18 cellular contexts compared by ENCODE assay signal in the genomic region with DNA sequence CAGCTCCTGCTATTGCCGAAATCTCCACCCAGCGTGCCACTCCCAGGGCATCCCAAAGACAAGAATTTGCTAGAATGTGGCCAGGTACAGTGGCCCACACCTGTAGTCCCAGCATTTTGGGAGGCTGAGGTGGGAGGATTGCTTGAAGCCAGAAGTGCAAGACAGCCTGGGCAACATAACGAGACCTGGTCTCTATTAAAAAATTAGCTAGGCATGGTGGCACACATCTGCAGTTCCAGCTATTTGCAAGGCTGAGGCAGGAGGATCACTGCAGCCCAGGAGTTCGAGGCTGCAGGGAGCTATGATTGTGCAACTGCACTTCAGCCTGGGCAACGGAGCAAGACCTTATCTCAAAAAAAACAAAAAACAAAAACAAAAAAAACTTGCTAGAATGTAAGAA.
DNase-seq lines count a peak whose midpoint lies in the region; ATAC-seq, FAIRE-seq and TF ChIP-seq lines count a peak whose summit lies in the region.
"Had no signal": no experiment of that assay in that cellular context is flagged by ENCODE, and none has a peak within 500 bp of the region (broad histone marks: within the 10 kb centered on the region; RNA-seq: fewer than 3 reads in every experiment).

No MANE protein-coding gene starts in this region.

- H2BK5ac ChIP-seq in H1 (ENCODE audit: low read depth, low read length) = no peak overlapping the region

- peaks cover 22% of the 10 kb centered on the region for H3K79me2 ChIP-seq in DOHH2 (ENCODE audit: control insufficient read depth, low read length)
- H3K79me2 ChIP-seq in H1 (ENCODE audit: control insufficient read depth in 1 of 2, insufficient read depth in 2 of 2, low read length in 2 of 2) = no peaks in the 10 kb centered on the region

- peaks cover 16% of the 10 kb centered on the region for H3K36me3 Mint-ChIP-seq in activated CD8-positive, alpha-beta T cell treated with anti-CD3 and anti-CD28 coated beads for 36 hours (ENCODE audit: low read depth)
- H3K36me3 Mint-ChIP-seq in osteocyte (ENCODE audit: unreplicated experiment) = no peaks in the 10 kb centered on the region

- no peak overlapping the region for H3K23ac ChIP-seq in H1 (ENCODE audit: insufficient read length)

- no peak overlapping the region for H3K9ac ChIP-seq in BLaER1
- H3K9ac ChIP-seq in H1 (replicated peaks in 1 of 4; ENCODE audit: extremely low read depth in 1 of 4, low read depth in 3 of 4, low read length in 3 of 4) = no peak overlapping the region

- H3K4me1 ChIP-seq in BLaER1 (peaks cover 83% of the 10 kb centered on the region), DOHH2 (ENCODE audit: control insufficient read depth, low read length) (peaks cover 94% of the 10 kb centered on the region), H1 (replicated peaks in 1 of 4; ENCODE audit: control insufficient read depth in 3 of 4, insufficient read depth in 4 of 4, low read length in 3 of 4) (peaks cover 5 to 20% (median 11%) of the 10 kb centered on the region in 4 experiments), psoas muscle (no peaks in the 10 kb centered on the region), pancreas (no peaks in the 10 kb centered on the region)

- no peak for ATAC-seq in activated CD8-positive, alpha-beta T cell treated with anti-CD3 and anti-CD28 coated beads for 36 hours
- no peak for ATAC-seq in psoas muscle
- ATAC-seq in pancreas = no peak
- no peak for ATAC-seq in activated CD4-positive, CD25-positive, alpha-beta regulatory T cell treated with anti-CD3 and anti-CD28 coated beads, Interleukin-2, amount 50 U/mL, for 24 hours
- ATAC-seq: heart right ventricle had no signal

- TF ChIP-seq POLR2A in H1 (IDR thresholded peaks at IDR 0.05; ENCODE audit: control extremely low read depth in 1 of 2, low read depth in 2 of 2, low read length in 2 of 2) = no peak

- H3K9me3 ChIP-seq in BLaER1 (no peaks in the 10 kb centered on the region), DOHH2 (ENCODE audit: control insufficient read depth, insufficient read depth, low read length) (no peaks in the 10 kb centered on the region), H1 (ENCODE audit: insufficient read depth in 2 of 2, low read depth in 1 of 2, low read length in 1 of 2) (no peaks in the 10 kb centered on the region), psoas muscle (no peaks in the 10 kb centered on the region), pancreas (no peaks in the 10 kb centered on the region)
- H3K9me3 ChIP-seq: heart right ventricle had no signal

- H2BK15ac ChIP-seq in H1 (ENCODE audit: low read length) = no peak overlapping the region

- H3K56ac ChIP-seq in H1 (replicated peaks; ENCODE audit: insufficient read length, low read depth, low read length) = no peak overlapping the region

- no peak overlapping the region for H2BK120ac ChIP-seq in H1 (replicated peaks; ENCODE audit: low read depth, low read length)

- no peaks in the 10 kb centered on the region for H3K23me2 ChIP-seq in H1 (ENCODE audit: low read depth, low read length)

- H3K14ac ChIP-seq in H1 (ENCODE audit: insufficient read length) = no peak overlapping the region

- TF ChIP-seq EP300 in H1 (IDR thresholded peaks at IDR 0.05; ENCODE audit: borderline replicate concordance in 1 of 2, low read depth in 2 of 2, low read length in 2 of 2) = no peak

- H3K27me3 Mint-ChIP-seq in activated CD8-positive, alpha-beta T cell treated with anti-CD3 and anti-CD28 coated beads for 36 hours = no peaks in the 10 kb centered on the region
- H3K27me3 Mint-ChIP-seq in osteocyte (ENCODE audit: unreplicated experiment) = no peaks in the 10 kb centered on the region

- intact Hi-C loops in activated CD8-positive, alpha-beta T cell treated with anti-CD3 and anti-CD28 coated beads for 36 hours (cut with micrococcal nuclease) = no loop called here
- intact Hi-C loops in psoas muscle (cut with DNase I) (no loop called here), pancreas (cut with DNase I) (no loop called here)

- H3K4me2 ChIP-seq in BLaER1 (peak overlapping the region; percentile 92), DOHH2 (ENCODE audit: low read length) (peak overlapping the region; percentile 99), H1 (ENCODE audit: insufficient read depth in 1 of 2, low read depth in 2 of 2, low read length in 2 of 2) (no peak overlapping the region)
- H3K4me2 ChIP-seq: PC-9 had no signal

- H3K9me3 Mint-ChIP-seq in activated CD8-positive, alpha-beta T cell treated with anti-CD3 and anti-CD28 coated beads for 36 hours = no peaks in the 10 kb centered on the region
- no peaks in the 10 kb centered on the region for H3K9me3 Mint-ChIP-seq in osteocyte (ENCODE audit: unreplicated experiment)
- H3K9me3 Mint-ChIP-seq: H9 had no signal

- no peaks in the 10 kb centered on the region for H3K27me3 ChIP-seq in BLaER1
- H3K27me3 ChIP-seq in DOHH2 (ENCODE audit: control insufficient read depth, low read length) = no peaks in the 10 kb centered on the region
- no peaks in the 10 kb centered on the region for H3K27me3 ChIP-seq in H1 (replicated peaks in 1 of 4; ENCODE audit: control insufficient read depth in 3 of 4, extremely low read depth in 1 of 4, insufficient read depth in 3 of 4, low read length in 3 of 4)
- peaks cover 0 to 3% (median 0%) of the 10 kb centered on the region in 3 donors for H3K27me3 ChIP-seq in psoas muscle (ENCODE audit: insufficient read depth in 3 of 3, low read length in 2 of 3)
- peaks cover 0 to 3% (median 0%) of the 10 kb centered on the region in 4 donors for H3K27me3 ChIP-seq in pancreas
- H3K27me3 ChIP-seq: heart right ventricle had no signal

- TF ChIP-seq RAD21 in H1 (IDR thresholded peaks at IDR 0.05 in 1 of 2, conservative IDR thresholded peaks at IDR 0.05 in 1 of 2; ENCODE audit: low read depth in 2 of 2, low read length in 2 of 2) = no peak

- H2AFZ ChIP-seq in H1 (ENCODE audit: low read length) = no peak overlapping the region
- H2AFZ ChIP-seq: PC-9 had no signal

- no peak overlapping the region; the same call in 1 of the 2 replicates for H3K18ac ChIP-seq in H1 (ENCODE audit: extremely low read depth, low read length)

- no peak overlapping the region for H2AK5ac ChIP-seq in H1 (ENCODE audit: low read depth, low read length)

- H3K27ac Mint-ChIP-seq in activated CD8-positive, alpha-beta T cell treated with anti-CD3 and anti-CD28 coated beads for 36 hours = peak overlapping the region; percentile 98
- no peak overlapping the region for H3K27ac Mint-ChIP-seq in osteocyte (ENCODE audit: unreplicated experiment)

- CTCF ChIA-PET in activated CD8-positive, alpha-beta T cell treated with anti-CD3 and anti-CD28 coated beads for 36 hours (lab: Charles Lee) = interaction anchor here (0.8 to 5.6 kb wide), 3 partner anchors 15 to 63 kb away, joined by 3 to 69 read pairs (median 3); no protein-coding TSS in a partner anchor
- CTCF ChIA-PET in H1 (lab: Charles Lee; ENCODE audit: partially characterized antibody) = interaction anchor here (0.8 to 2.0 kb wide), 8 partner anchors 11 to 122 kb away, joined by 3 to 8 read pairs (median 4); no protein-coding TSS in a partner anchor

- peak overlapping the region; percentile 91 for H3K4me3 Mint-ChIP-seq in activated CD8-positive, alpha-beta T cell treated with anti-CD3 and anti-CD28 coated beads for 36 hours
- no peak overlapping the region for H3K4me3 Mint-ChIP-seq in osteocyte (ENCODE audit: unreplicated experiment)
- H3K4me3 Mint-ChIP-seq: H9 had no signal

- no peak for FAIRE-seq in H1 (lab: Jason Lieb, UNC)
- no peak for FAIRE-seq in pancreas (lab: Jason Lieb, UNC)
- FAIRE-seq: islet of Langerhans, TTC549 had no signal

- H3K27ac ChIP-seq in BLaER1 (peak overlapping the region; percentile 79), DOHH2 (ENCODE audit: low read depth, low read length) (peak overlapping the region; percentile 100), H1 (ENCODE audit: low read depth, low read length) (no peak overlapping the region), psoas muscle (no peak overlapping the region), pancreas (no peak overlapping the region)
- H3K27ac ChIP-seq: PC-9 had no signal

- no peak overlapping the region for H4K5ac ChIP-seq in H1 (ENCODE audit: insufficient read length, low read depth, low read length)

- no peak overlapping the region for H3K4me3 ChIP-seq in BLaER1
- peak overlapping the region; percentile 85 for H3K4me3 ChIP-seq in DOHH2 (ENCODE audit: low read length)
- no peak overlapping the region for H3K4me3 ChIP-seq in H1 (ENCODE audit: extremely low read depth in 1 of 4, insufficient read depth in 2 of 4, low read depth in 3 of 4, low read length in 4 of 4)
- H3K4me3 ChIP-seq in psoas muscle = no peak overlapping the region
- H3K4me3 ChIP-seq in pancreas = no peak overlapping the region
- H3K4me3 ChIP-seq: heart right ventricle, PC-9 had no signal

- DNase-seq in activated CD8-positive, alpha-beta T cell treated with anti-CD3 and anti-CD28 coated beads for 36 hours = no peak
- no peak for DNase-seq in H1 (ENCODE audit: low read depth in 1 of 2, low spot score in 2 of 2)
- no peak for DNase-seq in psoas muscle
- no peak for DNase-seq in osteocyte (ENCODE audit: extremely low spot score, unreplicated experiment)
- DNase-seq in pancreas = no peak
- DNase-seq: caudate nucleus; effector CD8-positive, alpha-beta T cell; H9; heart right ventricle; NCI-H2029 treated with DMSO at 0.1 percent for 48 hours; NCI-H524 treated with DMSO at 0.1 percent for 48 hours; PC-9; stimulated activated CD4-positive, alpha-beta T cell treated with anti-CD3 and anti-CD28 coated beads, Interleukin-15, amount 100 ng/mL, for 24 hours had no signal

- H4K91ac ChIP-seq in H1 (replicated peaks; ENCODE audit: insufficient read length, low read length) = no peak overlapping the region

- no peak overlapping the region for H4K8ac ChIP-seq in H1 (ENCODE audit: extremely low read depth, insufficient read depth, low read length)

- peaks cover 45% of the 10 kb centered on the region for H3F3A ChIP-seq in DOHH2 (ENCODE audit: control insufficient read depth, insufficient read depth)

- POLR2A ChIA-PET in activated CD8-positive, alpha-beta T cell treated with anti-CD3 and anti-CD28 coated beads for 36 hours (lab: Charles Lee) = interaction anchor here (0.9 to 2.0 kb wide), 4 partner anchors 8 to 20 kb away, joined by 3 to 6 read pairs (median 4); no protein-coding TSS in a partner anchor
- POLR2A ChIA-PET in H1 (lab: Charles Lee; ENCODE audit: partially characterized antibody) = no interaction called here

- TF ChIP-seq CTCF in DOHH2 (IDR thresholded peaks at IDR 0.05; ENCODE audit: low read depth, low read length, poor library complexity, severe bottlenecking) = no peak
- no peak for TF ChIP-seq CTCF in activated CD8-positive, alpha-beta T cell treated with anti-CD3 and anti-CD28 coated beads for 36 hours (IDR thresholded peaks at IDR 0.05)
- TF ChIP-seq CTCF in H1 (IDR thresholded peaks at IDR 0.05; ENCODE audit: control extremely low read depth in 1 of 3, insufficient read depth in 1 of 3, low read depth in 1 of 3, low read length in 3 of 3) = no peak
- TF ChIP-seq CTCF in psoas muscle (IDR thresholded peaks at IDR 0.05) = no peak
- no peak for TF ChIP-seq CTCF in osteocyte (IDR thresholded peaks at IDR 0.05)
- no peak for TF ChIP-seq CTCF in pancreas (IDR thresholded peaks at IDR 0.05)

- H4K20me1 ChIP-seq in BLaER1 (no peaks in the 10 kb centered on the region), DOHH2 (ENCODE audit: control insufficient read depth, insufficient read depth, low read depth, low read length) (no peaks in the 10 kb centered on the region), H1 (replicated peaks in 1 of 2; ENCODE audit: control insufficient read depth in 1 of 2, insufficient read depth in 2 of 2, low read length in 2 of 2) (no peaks in the 10 kb centered on the region)

- H3K4ac ChIP-seq in H1 (replicated peaks; ENCODE audit: insufficient read length, low read depth, low read length) = no peak overlapping the region

- H2BK20ac ChIP-seq in H1 (ENCODE audit: low read length) = no peak overlapping the region

- H3K4me1 Mint-ChIP-seq in activated CD8-positive, alpha-beta T cell treated with anti-CD3 and anti-CD28 coated beads for 36 hours (ENCODE audit: low read depth) = peaks cover 69% of the 10 kb centered on the region
- peaks cover 19% of the 10 kb centered on the region for H3K4me1 Mint-ChIP-seq in osteocyte (ENCODE audit: unreplicated experiment)

- H3K36me3 ChIP-seq in BLaER1 (no peaks in the 10 kb centered on the region), DOHH2 (ENCODE audit: control insufficient read depth, low read length) (peaks cover 16% of the 10 kb centered on the region), H1 (ENCODE audit: control insufficient read depth in 2 of 4, insufficient read depth in 4 of 4, low read length in 3 of 4) (no peaks in the 10 kb centered on the region), psoas muscle (ENCODE audit: insufficient read depth in 1 of 2, low read depth in 1 of 2) (no peaks in the 10 kb centered on the region), pancreas (no peaks in the 10 kb centered on the region)
- H3K36me3 ChIP-seq: heart right ventricle had no signal

- H2BK12ac ChIP-seq in H1 (ENCODE audit: low read depth, low read length) = 0 out of 2 replicates have a peak overlapping the region, but pooled peaks have one; percentile 60

- no peaks in the 10 kb centered on the region for H3K9me2 ChIP-seq in DOHH2 (replicated peaks; ENCODE audit: control insufficient read depth, low read length)

- whole genome bisulfite sequencing in H1 (ENCODE audit: extremely low coverage in 1 of 2, insufficient coverage in 1 of 2, insufficient read length in 1 of 2, insufficient replicate concordance in 2 of 2, low coverage in 1 of 2, low lambda C conversion rate in 2 of 2, missing lambda C conversion rate in 1 of 2), 2 experiments = 77% methylated on average over 5 of the region's 5 CpGs; no CpG with 5 or more reads in 1 of the 2 experiments
- 73 to 75% (median 75%) methylated on average over 5 of the region's 5 CpGs for WGBS in psoas muscle, 3 donors
- WGBS in pancreas, 2 donors = 56 to 65% methylated on average over 5 of the region's 5 CpGs

- no peaks in the 10 kb centered on the region for H3K79me1 ChIP-seq in H1 (ENCODE audit: low read depth, low read length)

Comparison
In these comparisons a context has a peak if more than half of its experiments do, and no peak if none do; other contexts are left out.
1. H3K27ac ChIP-seq: peak in BLaER1 (single experiment) and DOHH2 (single experiment); none in H1 (single experiment), psoas muscle (single experiment) and pancreas (0 of 4).
2. H3K4me2 ChIP-seq: peak in BLaER1 (single experiment) and DOHH2 (single experiment); none in H1 (0 of 2).